ENCODE assay signal across 8 cellular contexts in genomic region chr9:121133104-121133816, GRCh38. TPM values are rescaled to one million over a fixed set of nuclear protein-coding genes. Genes with fewer than 3 reads are reported as not detected.
DNase-seq lines count a peak whose midpoint lies in the region; ATAC-seq and TF ChIP-seq lines count a peak whose summit lies in the region.

No MANE protein-coding gene starts in this region.

- H3K9me3 Mint-ChIP-seq in GM23338, result peaks cover 6% of the 10 kb centered on the region; the same call in 1 of the 3 replicates
- peaks cover 10% of the 10 kb centered on the region for H3K9me3 Mint-ChIP-seq in activated CD4-positive, alpha-beta T cell treated with anti-CD3 and anti-CD28 coated beads for 36 hours (ENCODE audit: low read depth)

- no peak overlapping the region; the same call in 2 of the 3 replicates for H3K4me3 Mint-ChIP-seq in GM23338
- H3K4me3 Mint-ChIP-seq in activated CD4-positive, alpha-beta T cell treated with anti-CD3 and anti-CD28 coated beads for 36 hours, result no peak overlapping the region

- H3K4me1 ChIP-seq in GM23338 (ENCODE audit: insufficient read depth) (peaks cover 12% of the 10 kb centered on the region), MM.1S (ENCODE audit: low read length) (no peaks in the 10 kb centered on the region)

- H3K9ac ChIP-seq in MM.1S (ENCODE audit: low read length), result no peak overlapping the region

- TF ChIP-seq CTCF in GM23338 (conservative IDR thresholded peaks at IDR 0.05; ENCODE audit: low read depth in 2 of 2) (no peak), MM.1S (IDR thresholded peaks at IDR 0.05; ENCODE audit: low read length) (no peak)

- H3K4me3 ChIP-seq in GM23338, result 0 out of 2 replicates have a peak overlapping the region, but pooled peaks have one; percentile 14
- H3K4me3 ChIP-seq in MM.1S (ENCODE audit: low read length), result no peak overlapping the region

- H3K27me3 ChIP-seq in GM23338 (ENCODE audit: insufficient read depth) (no peaks in the 10 kb centered on the region), MM.1S (replicated peaks; ENCODE audit: insufficient read depth, low read length) (no peaks in the 10 kb centered on the region)

- intact Hi-C loops in activated CD4-positive, alpha-beta T cell treated with anti-CD3 and anti-CD28 coated beads for 36 hours (cut with DNase I, micrococcal nuclease), result no loop called here

- peaks cover 25% of the 10 kb centered on the region; the same call in 2 of the 3 replicates for H3K36me3 Mint-ChIP-seq in GM23338 (ENCODE audit: low read depth)
- H3K36me3 Mint-ChIP-seq in activated CD4-positive, alpha-beta T cell treated with anti-CD3 and anti-CD28 coated beads for 36 hours (ENCODE audit: low read depth), result peaks cover 72% of the 10 kb centered on the region

- H2AFZ ChIP-seq in GM23338, result no peak overlapping the region
- no peak overlapping the region for H2AFZ ChIP-seq in MM.1S (ENCODE audit: low read length)

- CTCF ChIA-PET in activated CD4-positive, alpha-beta T cell treated with anti-CD3 and anti-CD28 coated beads for 36 hours (lab: Charles Lee), result interaction anchor here (0.6 to 1.7 kb wide), 5 partner anchors 9 to 208 kb away, joined by 3 to 6 read pairs (median 4); no protein-coding TSS in a partner anchor

- DNase-seq in GM23338 (ENCODE audit: low spot score), result peak; percentile 66
- peak; percentile 77 for DNase-seq in activated CD4-positive, alpha-beta T cell treated with anti-CD3 and anti-CD28 coated beads for 36 hours
- DNase-seq in effector CD8-positive, alpha-beta T cell (lab: John Stamatoyannopoulos, UW), result peak; percentile 23
- peak; percentile 47 for DNase-seq in stimulated activated CD4-positive, alpha-beta T cell treated with anti-CD3 and anti-CD28 coated beads, Interleukin-4, amount 100 ng/mL, for 24 hours
- no peak for DNase-seq in NCI-H1694 (lab: John Stamatoyannopoulos, UW)
- no peak for DNase-seq in MM.1S

- ATAC-seq in GM23338 (peak; percentile 87), GM18909 (IDR thresholded peaks at IDR 0.05; ENCODE audit: poor library complexity, unreplicated experiment) (no peak), HG03135 (IDR thresholded peaks at IDR 0.05; ENCODE audit: unreplicated experiment) (no peak)
- ATAC-seq in activated CD4-positive, alpha-beta T cell treated with anti-CD3 and anti-CD28 coated beads for 36 hours, result peak; percentile 83

- no peaks in the 10 kb centered on the region; the same call in 1 of the 2 replicates for H3K36me3 ChIP-seq in GM23338 (ENCODE audit: insufficient read depth)
- H3K36me3 ChIP-seq in MM.1S (replicated peaks; ENCODE audit: insufficient read depth, low read length), result no peaks in the 10 kb centered on the region; the same call in 1 of the 2 replicates

- no peaks in the 10 kb centered on the region for H3K9me3 ChIP-seq in MM.1S (replicated peaks; ENCODE audit: insufficient read depth, low read length)

- H3K79me2 ChIP-seq in GM23338 (replicated peaks; ENCODE audit: insufficient read depth) (no peaks in the 10 kb centered on the region), MM.1S (ENCODE audit: low read length) (no peaks in the 10 kb centered on the region)

- POLR2A ChIA-PET in activated CD4-positive, alpha-beta T cell treated with anti-CD3 and anti-CD28 coated beads for 36 hours (lab: Charles Lee), result no interaction called here

- no peaks in the 10 kb centered on the region for H3K27me3 Mint-ChIP-seq in GM23338 (ENCODE audit: insufficient read depth, low read depth, poor library complexity)
- H3K27me3 Mint-ChIP-seq in activated CD4-positive, alpha-beta T cell treated with anti-CD3 and anti-CD28 coated beads for 36 hours, result no peaks in the 10 kb centered on the region

- H3F3A ChIP-seq in GM23338 (replicated peaks; ENCODE audit: low read depth) (no peaks in the 10 kb centered on the region), MM.1S (ENCODE audit: insufficient read depth, low read length) (no peaks in the 10 kb centered on the region)

- H3K9me2 ChIP-seq in GM23338 (ENCODE audit: insufficient read depth) (no peaks in the 10 kb centered on the region), MM.1S (replicated peaks; ENCODE audit: insufficient read depth, low read length) (no peaks in the 10 kb centered on the region)

- H3K4me2 ChIP-seq in GM23338, result peak overlapping the region; percentile 64
- H3K4me2 ChIP-seq in MM.1S (ENCODE audit: low read depth, low read length), result no peak overlapping the region

- peaks cover 22% of the 10 kb centered on the region for H3K4me1 Mint-ChIP-seq in GM23338
- H3K4me1 Mint-ChIP-seq in activated CD4-positive, alpha-beta T cell treated with anti-CD3 and anti-CD28 coated beads for 36 hours, result peaks cover 55% of the 10 kb centered on the region

- H3K27ac Mint-ChIP-seq in GM23338, result peak overlapping the region; percentile 27; the same call in 1 of the 2 replicates
- peak overlapping the region; percentile 53 for H3K27ac Mint-ChIP-seq in activated CD4-positive, alpha-beta T cell treated with anti-CD3 and anti-CD28 coated beads for 36 hours

- no peaks in the 10 kb centered on the region for H4K20me1 ChIP-seq in GM23338 (replicated peaks; ENCODE audit: insufficient read depth)
- no peaks in the 10 kb centered on the region for H4K20me1 ChIP-seq in MM.1S (ENCODE audit: insufficient read depth, low read length)

- H3K27ac ChIP-seq in GM23338 (ENCODE audit: low read depth), result no peak overlapping the region
- no peak overlapping the region for H3K27ac ChIP-seq in MM.1S (ENCODE audit: low read length)

TF ChIP-seq in GM23338, 12 proteins besides CTCF, POLR2A, EP300 and RAD21 (continues in another document):
- TF ChIP-seq ETS1 (IDR thresholded peaks at IDR 0.05) (no peak), ZNF331 (CRISPR knock-in tag; IDR thresholded peaks at IDR 0.05; ENCODE audit: low read depth) (no peak), POLR2AphosphoS5 (IDR thresholded peaks at IDR 0.05; ENCODE audit: low read depth) (no peak), EZH2 (IDR thresholded peaks at IDR 0.05; ENCODE audit: low read depth, unreplicated experiment) (no peak), ZNF114 (CRISPR knock-in tag; IDR thresholded peaks at IDR 0.05) (no peak), EZH2phosphoT487 (IDR thresholded peaks at IDR 0.05; ENCODE audit: unreplicated experiment) (no peak), NANOG (IDR thresholded peaks at IDR 0.05; ENCODE audit: borderline replicate concordance) (no peak), REST (IDR thresholded peaks at IDR 0.05; ENCODE audit: unreplicated experiment) (no peak), STAT1 (IDR thresholded peaks at IDR 0.05; ENCODE audit: unreplicated experiment) (no peak), CREB1 (CRISPR knock-in tag; IDR thresholded peaks at IDR 0.05; ENCODE audit: low read depth) (no peak)

RNA-seq across cellular contexts. Expression of gene CNTRL, which starts 58.5 kb away (rescaled TPM):
- 9.2 and 15.3 TPM in 2 replicates for total RNA-seq in GM23338 (2014; rRNA removed; shearing (Covaris generic))
- polyA plus RNA-seq in GM23338 (2016; fragmentation: Nextera tagmentation; extraction: Ambion mirVana), result 6.4 and 11.7 TPM in 2 replicates
- 10 to 100 TPM; 64.1 to 72.2 TPM for total RNA-seq in activated CD4-positive, alpha-beta T cell treated with anti-CD3 and anti-CD28 coated beads for 36 hours

Comparison
In these comparisons a context has a peak if more than half of its experiments do, and no peak if none do; other contexts are left out.
1. ATAC-seq: peak in GM23338 (single experiment) and activated CD4-positive, alpha-beta T cell treated with anti-CD3 and anti-CD28 coated beads for 36 hours (single experiment); none in GM18909 (single experiment) and HG03135 (single experiment).
2. DNase-seq: peak in GM23338 (single experiment), activated CD4-positive, alpha-beta T cell treated with anti-CD3 and anti-CD28 coated beads for 36 hours (single experiment), effector CD8-positive, alpha-beta T cell (single experiment) and stimulated activated CD4-positive, alpha-beta T cell treated with anti-CD3 and anti-CD28 coated beads, Interleukin-4, amount 100 ng/mL, for 24 hours (single experiment); none in NCI-H1694 (single experiment) and MM.1S (single experiment).